ENCODE assay signal across 2 cellular contexts in genomic region chr20:48923149-48923718, GRCh38.
TF ChIP-seq lines count a peak whose summit lies in the region.

No MANE protein-coding gene starts in this region.

TF ChIP-seq in A549, 52 proteins besides CTCF, POLR2A, EP300 and RAD21 (continued from another document):
- TF ChIP-seq ATOH8 (CRISPR knock-in tag; IDR thresholded peaks at IDR 0.05; ENCODE audit: low read depth) (no peak), KDM5A (IDR thresholded peaks at IDR 0.05) (no peak), EHMT2 (IDR thresholded peaks at IDR 0.05; ENCODE audit: low read depth) (no peak), ZSCAN20 (CRISPR knock-in tag; IDR thresholded peaks at IDR 0.05) (no peak), HMGXB4 (CRISPR knock-in tag; IDR thresholded peaks at IDR 0.05; ENCODE audit: borderline replicate concordance) (no peak), SMC3 (IDR thresholded peaks at IDR 0.05) (no peak), EHF (CRISPR knock-in tag; IDR thresholded peaks at IDR 0.05) (no peak), CBX8 (IDR thresholded peaks at IDR 0.05) (no peak), E2F6 (IDR thresholded peaks at IDR 0.05; ENCODE audit: borderline replicate concordance, low read depth) (no peak), HDAC2 (IDR thresholded peaks at IDR 0.05) (no peak), NR3C1 (IDR thresholded peaks at IDR 0.05) (no peak), POLR2AphosphoS2 (conservative IDR thresholded peaks at IDR 0.05; ENCODE audit: low read length) (no peak), BHLHE40 (IDR thresholded peaks at IDR 0.05; ENCODE audit: low read depth, low read length) (no peak), RARB (CRISPR knock-in tag; IDR thresholded peaks at IDR 0.05) (no peak), BCL3 (IDR thresholded peaks at IDR 0.05) (no peak)

TF ChIP-seq in GM12878, 131 proteins besides CTCF, POLR2A, EP300 and RAD21 (continued from another document):
- no peak for TF ChIP-seq PRDM15 (CRISPR knock-in tag; IDR thresholded peaks at IDR 0.05)
